In genomic region chr4:176099314-176099713, GRCh38 we compare ENCODE assay signal across 26 cellular contexts. TPM values are rescaled to one million over a fixed set of nuclear protein-coding genes. Genes with fewer than 3 reads are reported as not detected.
DNase-seq lines count a peak whose midpoint lies in the region; ATAC-seq and TF ChIP-seq lines count a peak whose summit lies in the region.
"Had no signal": no experiment of that assay in that cellular context is flagged by ENCODE, and none has a peak within 500 bp of the region (broad histone marks: within the 10 kb centered on the region; RNA-seq: fewer than 3 reads in every experiment).

No MANE protein-coding gene starts in this region.

- peaks cover 3% of the 10 kb centered on the region for H3K36me3 Mint-ChIP-seq in progenitor cell of endocrine pancreas (ENCODE audit: insufficient read depth)
- H3K36me3 Mint-ChIP-seq: activated CD8-positive, alpha-beta memory T cell treated with anti-CD3 and anti-CD28 coated beads, Interleukin-2, amount 10 ng/mL, durations not matched to agents 7 days and 5 days; activated naive CD8-positive, alpha-beta T cell; T-cell had no signal

- no peak overlapping the region for H3K27ac Mint-ChIP-seq in progenitor cell of endocrine pancreas
- H3K27ac Mint-ChIP-seq: activated CD8-positive, alpha-beta memory T cell treated with anti-CD3 and anti-CD28 coated beads, Interleukin-2, amount 10 ng/mL, durations not matched to agents 7 days and 5 days; activated naive CD8-positive, alpha-beta T cell; activated T-helper 1 cell treated with anti-CD3 and anti-CD28 coated beads, Interleukin-12 subunit alpha, Interleukin-12 subunit beta, Interleukin-2, Interleukin-4 antibody, amounts not matched to agents 30 ng/mL and 10 ng/mL and 1 ng/mL, durations not matched to agents 14 hours and 24 hours and 36 hours; IgD-negative memory B cell; memory B cell; naive thymus-derived CD8-positive, alpha-beta T cell; T-cell had no signal

- H3K4me3 ChIP-seq in GM06990 (replicated peaks; ENCODE audit: low read depth, low read length), result no peak overlapping the region
- no peak overlapping the region for H3K4me3 ChIP-seq in fibroblast of the aortic adventitia (ENCODE audit: low read depth, low read length)
- H3K4me3 ChIP-seq: gastrocnemius medialis, MG63 had no signal

- H3K9me3 Mint-ChIP-seq in progenitor cell of endocrine pancreas (ENCODE audit: low read depth), result peaks cover 24% of the 10 kb centered on the region
- H3K9me3 Mint-ChIP-seq: activated T-helper 1 cell treated with anti-CD3 and anti-CD28 coated beads, Interleukin-12 subunit alpha, Interleukin-12 subunit beta, Interleukin-2, Interleukin-4 antibody, amounts not matched to agents 30 ng/mL and 10 ng/mL and 1 ng/mL, durations not matched to agents 14 hours and 24 hours and 36 hours had no signal

- H3K36me3 ChIP-seq in GM06990 (ENCODE audit: control insufficient read depth, insufficient read depth, low read length), result no peaks in the 10 kb centered on the region
- H3K36me3 ChIP-seq: gastrocnemius medialis, MG63 had no signal

- H3K4me3 Mint-ChIP-seq in progenitor cell of endocrine pancreas (ENCODE audit: low read depth), result no peak overlapping the region
- H3K4me3 Mint-ChIP-seq: activated CD8-positive, alpha-beta memory T cell treated with anti-CD3 and anti-CD28 coated beads, Interleukin-2, amount 10 ng/mL, durations not matched to agents 7 days and 5 days; activated naive CD8-positive, alpha-beta T cell; activated T-helper 1 cell treated with anti-CD3 and anti-CD28 coated beads, Interleukin-12 subunit alpha, Interleukin-12 subunit beta, Interleukin-2, Interleukin-4 antibody, amounts not matched to agents 30 ng/mL and 10 ng/mL and 1 ng/mL, durations not matched to agents 14 hours and 24 hours and 36 hours; IgD-negative memory B cell; memory B cell; naive thymus-derived CD8-positive, alpha-beta T cell; T-cell had no signal

- H3K27me3 ChIP-seq in GM06990 (replicated peaks; ENCODE audit: control insufficient read depth, insufficient read depth, low read length), result no peaks in the 10 kb centered on the region
- H3K27me3 ChIP-seq: gastrocnemius medialis, MG63 had no signal

- no peak for DNase-seq in GM06990 (ENCODE audit: extremely low read depth, insufficient read length)
- peak; percentile 19 for DNase-seq in RKO (ENCODE audit: low spot score)
- no peak for DNase-seq in fibroblast of the aortic adventitia (ENCODE audit: low read depth)
- no peak for DNase-seq in progenitor cell of endocrine pancreas (ENCODE audit: low spot score, unreplicated experiment)
- DNase-seq in midbrain (lab: John Stamatoyannopoulos, UW), result no peak
- no peak for DNase-seq in NOMO-1 treated with dmso at 0.1 percent for 144 hours (lab: John Stamatoyannopoulos, UW; ENCODE audit: unreplicated experiment)
- DNase-seq: activated CD4-positive, alpha-beta T cell treated with anti-CD3 and anti-CD28 coated beads for 48 hours; activated CD8-positive, alpha-beta memory T cell treated with anti-CD3 and anti-CD28 coated beads, Interleukin-2, amount 10 ng/mL, durations not matched to agents 7 days and 5 days; COR-L47; cortex of kidney; gastrocnemius medialis; kidney glomerular epithelial cell; MG63; naive thymus-derived CD8-positive, alpha-beta T cell; NCI-H146; NCI-H2171; NCI-H526; posterior cingulate gyrus; SHP77; stimulated activated naive CD4-positive, alpha-beta T cell treated with Interleukin-2 at 50 U/mL for 16 hours; T-cell had no signal

- no peaks in the 10 kb centered on the region for H3K4me1 Mint-ChIP-seq in progenitor cell of endocrine pancreas (ENCODE audit: low read depth)
- H3K4me1 Mint-ChIP-seq: activated CD8-positive, alpha-beta memory T cell treated with anti-CD3 and anti-CD28 coated beads, Interleukin-2, amount 10 ng/mL, durations not matched to agents 7 days and 5 days; memory B cell; naive thymus-derived CD8-positive, alpha-beta T cell; T-cell had no signal

- no peaks in the 10 kb centered on the region for H3K27me3 Mint-ChIP-seq in progenitor cell of endocrine pancreas

- TF ChIP-seq CTCF in GM06990 (IDR thresholded peaks at IDR 0.05; ENCODE audit: insufficient read depth, low read length, poor library complexity, severe bottlenecking) (peak; percentile 7), fibroblast of the aortic adventitia (IDR thresholded peaks at IDR 0.05; ENCODE audit: insufficient read depth, low read length) (peak; percentile 11), progenitor cell of endocrine pancreas (IDR thresholded peaks at IDR 0.05; ENCODE audit: unreplicated experiment) (peak; percentile 34)

- no peak for ATAC-seq in HG03432 (IDR thresholded peaks at IDR 0.05; ENCODE audit: unreplicated experiment)
- ATAC-seq: activated CD8-positive, alpha-beta memory T cell treated with anti-CD3 and anti-CD28 coated beads, Interleukin-2, amount 10 ng/mL, durations not matched to agents 7 days and 5 days; gastrocnemius medialis; naive thymus-derived CD8-positive, alpha-beta T cell; T-cell had no signal

RNA-seq across cellular contexts. Expression of gene WDR17, which starts 33.7 kb away (rescaled TPM):
- total RNA-seq in fibroblast of the aortic adventitia (ENCODE audit: low replicate concordance) (2.6 and 3.1 TPM in 2 replicates), progenitor cell of endocrine pancreas (5.1 and 5.2 TPM in 2 replicates)
